In the genomic region with DNA sequence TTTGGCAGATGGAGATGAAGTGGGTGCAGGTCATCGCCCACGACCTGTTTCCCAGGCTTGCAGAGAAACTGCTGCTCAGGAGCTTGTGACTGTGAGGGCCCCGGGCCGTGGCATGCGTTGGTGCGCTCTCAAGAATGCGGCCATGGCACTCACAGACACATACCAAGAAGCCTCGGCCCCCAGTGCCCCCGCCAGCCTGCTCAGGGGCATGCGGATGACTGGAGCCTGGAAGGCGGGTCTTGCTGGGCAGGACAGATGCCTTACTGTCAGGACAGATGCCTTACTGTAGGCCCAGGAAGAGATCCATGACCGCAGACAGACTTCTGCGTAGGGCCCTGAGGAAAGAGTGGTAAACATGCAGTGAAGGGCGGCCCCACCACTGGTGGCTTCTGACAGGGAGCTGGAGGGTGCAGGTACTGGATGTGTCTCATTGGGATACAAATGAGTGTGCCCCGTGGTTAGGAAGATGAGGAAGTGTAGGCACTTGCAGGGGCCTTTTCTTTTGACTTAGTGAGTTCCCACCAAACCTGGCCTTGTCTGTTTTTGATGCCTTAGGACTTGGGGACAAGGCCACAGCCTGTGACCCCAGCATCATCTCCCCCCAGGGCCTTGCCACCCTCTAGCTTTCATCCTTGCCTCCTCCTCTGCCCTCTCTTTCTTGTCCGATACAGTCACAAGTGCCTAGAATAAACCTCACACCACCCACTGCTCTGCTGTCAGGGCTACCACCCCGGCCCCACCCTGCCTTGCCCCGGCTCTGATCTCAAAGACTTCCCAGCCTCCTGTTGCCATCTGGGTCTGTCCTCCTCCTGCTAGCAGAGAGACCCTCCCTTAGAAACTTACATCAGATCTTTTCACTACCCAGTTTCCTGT, we compare ENCODE assay signal across 8 cellular contexts.
DNase-seq lines count a peak whose midpoint lies in the region; ATAC-seq and TF ChIP-seq lines count a peak whose summit lies in the region.

No MANE protein-coding gene starts in this region.

- intact Hi-C loops in left lung (cut with DNase I), result loop anchor here in 1 of 2 donors (5.0 kb wide), 1 partner anchor 96 kb away; no protein-coding TSS in a partner anchor

- H3K27ac Mint-ChIP-seq in activated T-helper 17 cell treated with anti-CD3 and anti-CD28 coated beads, Interleukin-2, amount 50 U/mL, for 72 hours, result peak overlapping the region; percentile 61
- peak overlapping the region; percentile 88 for H3K27ac Mint-ChIP-seq in stimulated activated naive B cell treated with anti-CD40 and anti-IgM and Interleukin-4, amounts not matched to agents 10 μg/mL and 1 μg/mL and 100 μg/mL, for 72 hours

- no peak overlapping the region for H3K4me3 ChIP-seq in left lung
- no peak overlapping the region for H3K4me3 ChIP-seq in foreskin fibroblast (ENCODE audit: low read depth in 1 of 2, low read length in 2 of 2)

- H3K27me3 Mint-ChIP-seq in activated T-helper 17 cell treated with anti-CD3 and anti-CD28 coated beads, Interleukin-2, amount 50 U/mL, for 72 hours, result no peaks in the 10 kb centered on the region
- no peaks in the 10 kb centered on the region for H3K27me3 Mint-ChIP-seq in stimulated activated naive B cell treated with anti-CD40 and anti-IgM and Interleukin-4, amounts not matched to agents 10 μg/mL and 1 μg/mL and 100 μg/mL, for 72 hours

- no peaks in the 10 kb centered on the region for H3K27me3 ChIP-seq in left lung

- DNase-seq in activated CD4-positive, alpha-beta T cell treated with anti-CD3 and anti-CD28 coated beads for 48 hours, result peak; percentile 36
- DNase-seq in activated CD4-positive, alpha-beta T cell treated with anti-CD3 and anti-CD28 coated beads for 1 hour, result no peak
- no peak for DNase-seq in left lung
- no peak for DNase-seq in stimulated activated naive B cell treated with anti-CD40 and anti-IgM and Interleukin-4, amounts not matched to agents 10 μg/mL and 1 μg/mL and 100 μg/mL, for 72 hours
- DNase-seq in GM10266 (ENCODE audit: extremely low spot score), result no peak
- DNase-seq in foreskin fibroblast, result no peak

- no peaks in the 10 kb centered on the region for H3K36me3 ChIP-seq in left lung

- H3K27ac ChIP-seq in left lung, result peak overlapping the region in 1 of 2 donors; percentile 28

- no peak for TF ChIP-seq CTCF in left lung (IDR thresholded peaks at IDR 0.05)
- no peak for TF ChIP-seq CTCF in GM10266 (IDR thresholded peaks at IDR 0.05; ENCODE audit: control insufficient read depth, insufficient read depth, low read depth, missing control alignments)
- no peak for TF ChIP-seq CTCF in foreskin fibroblast (IDR thresholded peaks at IDR 0.05; ENCODE audit: low read depth, low read length)

- H3K36me3 Mint-ChIP-seq in activated T-helper 17 cell treated with anti-CD3 and anti-CD28 coated beads, Interleukin-2, amount 50 U/mL, for 72 hours (ENCODE audit: low read depth), result no peaks in the 10 kb centered on the region
- peaks cover 2 to 3% of the 10 kb centered on the region in 2 donors for H3K36me3 Mint-ChIP-seq in stimulated activated naive B cell treated with anti-CD40 and anti-IgM and Interleukin-4, amounts not matched to agents 10 μg/mL and 1 μg/mL and 100 μg/mL, for 72 hours

- no peaks in the 10 kb centered on the region for H3K9me3 Mint-ChIP-seq in activated T-helper 17 cell treated with anti-CD3 and anti-CD28 coated beads, Interleukin-2, amount 50 U/mL, for 72 hours
- H3K9me3 Mint-ChIP-seq in stimulated activated naive B cell treated with anti-CD40 and anti-IgM and Interleukin-4, amounts not matched to agents 10 μg/mL and 1 μg/mL and 100 μg/mL, for 72 hours, result no peaks in the 10 kb centered on the region

- peak; percentile 30 for ATAC-seq in activated T-helper 17 cell treated with anti-CD3 and anti-CD28 coated beads, Interleukin-2, amount 50 U/mL, for 72 hours (replicated peaks)
- peak; percentile 14 for ATAC-seq in left lung
- ATAC-seq in stimulated activated naive B cell treated with anti-CD40 and anti-IgM and Interleukin-4, amounts not matched to agents 10 μg/mL and 1 μg/mL and 100 μg/mL, for 72 hours (replicated peaks), result peak in 1 of 2 donors; percentile 45
- no peak for ATAC-seq in GM19455 (IDR thresholded peaks at IDR 0.05; ENCODE audit: unreplicated experiment)

- H3K4me1 Mint-ChIP-seq in activated T-helper 17 cell treated with anti-CD3 and anti-CD28 coated beads, Interleukin-2, amount 50 U/mL, for 72 hours, result peaks cover 37% of the 10 kb centered on the region
- H3K4me1 Mint-ChIP-seq in stimulated activated naive B cell treated with anti-CD40 and anti-IgM and Interleukin-4, amounts not matched to agents 10 μg/mL and 1 μg/mL and 100 μg/mL, for 72 hours, result peaks cover 42 to 60% of the 10 kb centered on the region in 2 donors

- peak overlapping the region; percentile 41 for H3K4me3 Mint-ChIP-seq in activated T-helper 17 cell treated with anti-CD3 and anti-CD28 coated beads, Interleukin-2, amount 50 U/mL, for 72 hours
- H3K4me3 Mint-ChIP-seq in stimulated activated naive B cell treated with anti-CD40 and anti-IgM and Interleukin-4, amounts not matched to agents 10 μg/mL and 1 μg/mL and 100 μg/mL, for 72 hours, result no peak overlapping the region

- H3K9me3 ChIP-seq in left lung, result no peaks in the 10 kb centered on the region

- H3K4me1 ChIP-seq in left lung, result peaks cover 11 to 35% of the 10 kb centered on the region in 2 donors
